In the genomic region with DNA sequence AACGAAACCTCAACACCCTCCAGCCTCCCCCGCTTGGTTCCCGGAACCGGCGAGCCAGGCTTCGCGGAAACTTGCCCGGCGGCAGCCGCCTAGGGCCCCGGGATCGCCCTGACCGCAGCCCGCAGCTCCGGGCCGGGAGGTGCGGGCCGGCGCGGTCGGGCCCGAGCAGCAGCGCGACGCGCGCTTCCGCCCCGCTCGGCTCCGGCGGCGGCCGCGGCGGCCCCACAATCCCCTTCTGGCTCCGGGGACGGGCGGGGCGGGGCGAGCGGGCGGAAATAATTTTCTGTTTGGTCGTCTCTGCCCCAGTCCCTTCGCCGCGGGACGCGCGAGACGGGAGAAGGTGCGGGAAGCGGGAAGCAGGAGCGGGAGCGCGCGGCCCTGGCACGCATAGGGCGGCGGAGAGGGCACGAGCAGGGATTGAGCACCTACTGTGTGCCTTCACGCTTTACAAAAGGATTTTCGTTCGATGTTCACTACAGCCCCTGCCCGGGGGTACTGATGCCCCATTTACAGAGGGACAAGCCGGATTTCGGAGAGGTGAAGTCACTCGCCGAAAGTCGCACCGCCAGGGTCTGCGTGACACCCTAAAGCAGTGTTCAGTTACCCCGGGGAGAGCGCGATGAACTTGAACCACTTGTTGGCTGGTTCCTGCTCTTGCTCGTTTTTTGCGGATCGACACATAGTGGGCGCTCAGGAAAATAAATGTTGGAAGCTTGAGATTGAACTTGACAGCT, we compare ENCODE assay signal across 1 cellular context.
TF ChIP-seq lines count a peak whose summit lies in the region.

No MANE protein-coding gene starts in this region.

TF ChIP-seq in GM12878, 131 proteins besides CTCF, POLR2A, EP300 and RAD21 (continues in another document):
- TF ChIP-seq CREM (IDR thresholded peaks at IDR 0.05; ENCODE audit: low read depth) (no peak), IRF4 (IDR thresholded peaks at IDR 0.05; ENCODE audit: low read depth, low read length) (no peak), FOXM1 (IDR thresholded peaks at IDR 0.05; ENCODE audit: low read depth, low read length) (no peak), SRF (IDR thresholded peaks at IDR 0.05; ENCODE audit: low read depth in 2 of 2, low read length in 2 of 2) (0 out of 4 replicates have a peak, but pooled peaks of 1 of the 2 experiments have one; percentile 29), CBFB (IDR thresholded peaks at IDR 0.05; ENCODE audit: low read depth) (no peak), GATAD2B (conservative IDR thresholded peaks at IDR 0.05; ENCODE audit: low read depth) (peak; percentile 96), SREBF1 (IDR thresholded peaks at IDR 0.05; ENCODE audit: low read length) (no peak), HDAC6 (IDR thresholded peaks at IDR 0.05; ENCODE audit: unreplicated experiment) (no peak), ZZZ3 (IDR thresholded peaks at IDR 0.05; ENCODE audit: control insufficient read depth, insufficient read length, low read depth) (no peak), SUZ12 (IDR thresholded peaks at IDR 0.05; ENCODE audit: unreplicated experiment) (no peak), BCL11A (IDR thresholded peaks at IDR 0.05; ENCODE audit: low read depth, low read length) (0 out of 2 replicates have a peak, but pooled peaks have one; percentile 13), TARDBP (IDR thresholded peaks at IDR 0.05; ENCODE audit: borderline replicate concordance) (no peak; the same call in 1 of the 2 replicates), MXI1 (IDR thresholded peaks at IDR 0.05; ENCODE audit: low read depth, low read length) (peak; percentile 48; the same call in 1 of the 2 replicates), CHD2 (IDR thresholded peaks at IDR 0.05; ENCODE audit: borderline replicate concordance, low read depth, low read length) (peak; percentile 92), ZNF217 (IDR thresholded peaks at IDR 0.05) (no peak; the same call in 1 of the 2 replicates), YBX1 (IDR thresholded peaks at IDR 0.05) (no peak), EGR1 (IDR thresholded peaks at IDR 0.05; ENCODE audit: borderline replicate concordance in 1 of 2, low read depth in 2 of 2, low read length in 2 of 2) (peak in 1 of 2 experiments; percentile 30; a peak in 1 of 3 replicates), EED (IDR thresholded peaks at IDR 0.05; ENCODE audit: low read depth) (peak; percentile 86), NRF1 (conservative IDR thresholded peaks at IDR 0.05; ENCODE audit: low read depth, low read length) (no peak), MEF2A (IDR thresholded peaks at IDR 0.05; ENCODE audit: insufficient read depth, low read depth, low read length) (0 out of 2 replicates have a peak, but pooled peaks have one; percentile 42), ETV6 (conservative IDR thresholded peaks at IDR 0.05 in 1 of 2, IDR thresholded peaks at IDR 0.05 in 1 of 2; ENCODE audit: borderline replicate concordance in 1 of 2, low read depth in 1 of 2) (no peak; a peak in 2 of 4 replicates), POU2F2 (IDR thresholded peaks at IDR 0.05; ENCODE audit: borderline replicate concordance, low read depth, low read length) (peak; percentile 60; the same call in 1 of the 3 replicates), MTA3 (IDR thresholded peaks at IDR 0.05; ENCODE audit: borderline replicate concordance, low read length) (no peak), KDM1A (IDR thresholded peaks at IDR 0.05; ENCODE audit: borderline replicate concordance) (no peak), TBL1XR1 (IDR thresholded peaks at IDR 0.05; ENCODE audit: low read depth, low read length) (peak; percentile 27; the same call in 1 of the 2 replicates)
- TF ChIP-seq, protein P1, sequence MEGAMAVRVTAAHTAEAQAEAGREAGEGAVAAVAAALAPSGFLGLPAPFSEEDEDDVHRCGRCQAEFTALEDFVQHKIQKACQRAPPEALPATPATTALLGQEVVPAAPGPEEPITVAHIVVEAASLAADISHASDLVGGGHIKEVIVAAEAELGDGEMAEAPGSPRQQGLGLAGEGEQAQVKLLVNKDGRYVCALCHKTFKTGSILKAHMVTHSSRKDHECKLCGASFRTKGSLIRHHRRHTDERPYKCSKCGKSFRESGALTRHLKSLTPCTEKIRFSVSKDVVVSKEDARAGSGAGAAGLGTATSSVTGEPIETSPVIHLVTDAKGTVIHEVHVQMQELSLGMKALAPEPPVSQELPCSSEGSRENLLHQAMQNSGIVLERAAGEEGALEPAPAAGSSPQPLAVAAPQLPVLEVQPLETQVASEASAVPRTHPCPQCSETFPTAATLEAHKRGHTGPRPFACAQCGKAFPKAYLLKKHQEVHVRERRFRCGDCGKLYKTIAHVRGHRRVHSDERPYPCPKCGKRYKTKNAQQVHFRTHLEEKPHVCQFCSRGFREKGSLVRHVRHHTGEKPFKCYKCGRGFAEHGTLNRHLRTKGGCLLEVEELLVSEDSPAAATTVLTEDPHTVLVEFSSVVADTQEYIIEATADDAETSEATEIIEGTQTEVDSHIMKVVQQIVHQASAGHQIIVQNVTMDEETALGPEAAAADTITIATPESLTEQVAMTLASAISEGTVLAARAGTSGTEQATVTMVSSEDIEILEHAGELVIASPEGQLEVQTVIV (IDR thresholded peaks at IDR 0.05; ENCODE audit: borderline replicate concordance, partially characterized antibody): no peak
- TF ChIP-seq, protein P2, sequence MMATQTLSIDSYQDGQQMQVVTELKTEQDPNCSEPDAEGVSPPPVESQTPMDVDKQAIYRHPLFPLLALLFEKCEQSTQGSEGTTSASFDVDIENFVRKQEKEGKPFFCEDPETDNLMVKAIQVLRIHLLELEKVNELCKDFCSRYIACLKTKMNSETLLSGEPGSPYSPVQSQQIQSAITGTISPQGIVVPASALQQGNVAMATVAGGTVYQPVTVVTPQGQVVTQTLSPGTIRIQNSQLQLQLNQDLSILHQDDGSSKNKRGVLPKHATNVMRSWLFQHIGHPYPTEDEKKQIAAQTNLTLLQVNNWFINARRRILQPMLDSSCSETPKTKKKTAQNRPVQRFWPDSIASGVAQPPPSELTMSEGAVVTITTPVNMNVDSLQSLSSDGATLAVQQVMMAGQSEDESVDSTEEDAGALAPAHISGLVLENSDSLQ (IDR thresholded peaks at IDR 0.05): no peak
- TF ChIP-seq, protein P3, sequence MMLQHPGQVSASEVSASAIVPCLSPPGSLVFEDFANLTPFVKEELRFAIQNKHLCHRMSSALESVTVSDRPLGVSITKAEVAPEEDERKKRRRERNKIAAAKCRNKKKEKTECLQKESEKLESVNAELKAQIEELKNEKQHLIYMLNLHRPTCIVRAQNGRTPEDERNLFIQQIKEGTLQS (IDR thresholded peaks at IDR 0.05; ENCODE audit: borderline replicate concordance, extremely low read depth, low read depth, low read length): no peak
- TF ChIP-seq, protein P4, sequence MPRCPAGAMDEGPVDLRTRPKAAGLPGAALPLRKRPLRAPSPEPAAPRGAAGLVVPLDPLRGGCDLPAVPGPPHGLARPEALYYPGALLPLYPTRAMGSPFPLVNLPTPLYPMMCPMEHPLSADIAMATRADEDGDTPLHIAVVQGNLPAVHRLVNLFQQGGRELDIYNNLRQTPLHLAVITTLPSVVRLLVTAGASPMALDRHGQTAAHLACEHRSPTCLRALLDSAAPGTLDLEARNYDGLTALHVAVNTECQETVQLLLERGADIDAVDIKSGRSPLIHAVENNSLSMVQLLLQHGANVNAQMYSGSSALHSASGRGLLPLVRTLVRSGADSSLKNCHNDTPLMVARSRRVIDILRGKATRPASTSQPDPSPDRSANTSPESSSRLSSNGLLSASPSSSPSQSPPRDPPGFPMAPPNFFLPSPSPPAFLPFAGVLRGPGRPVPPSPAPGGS (IDR thresholded peaks at IDR 0.05; ENCODE audit: borderline replicate concordance, insufficient read depth, low read depth, low read length, poor library complexity, severe bottlenecking): peak; percentile 46
- TF ChIP-seq, protein P5, sequence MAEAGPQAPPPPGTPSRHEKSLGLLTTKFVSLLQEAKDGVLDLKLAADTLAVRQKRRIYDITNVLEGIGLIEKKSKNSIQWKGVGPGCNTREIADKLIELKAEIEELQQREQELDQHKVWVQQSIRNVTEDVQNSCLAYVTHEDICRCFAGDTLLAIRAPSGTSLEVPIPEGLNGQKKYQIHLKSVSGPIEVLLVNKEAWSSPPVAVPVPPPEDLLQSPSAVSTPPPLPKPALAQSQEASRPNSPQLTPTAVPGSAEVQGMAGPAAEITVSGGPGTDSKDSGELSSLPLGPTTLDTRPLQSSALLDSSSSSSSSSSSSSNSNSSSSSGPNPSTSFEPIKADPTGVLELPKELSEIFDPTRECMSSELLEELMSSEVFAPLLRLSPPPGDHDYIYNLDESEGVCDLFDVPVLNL (IDR thresholded peaks at IDR 0.05; ENCODE audit: low read depth, low read length): peak; percentile 68
- TF ChIP-seq, protein P6, sequence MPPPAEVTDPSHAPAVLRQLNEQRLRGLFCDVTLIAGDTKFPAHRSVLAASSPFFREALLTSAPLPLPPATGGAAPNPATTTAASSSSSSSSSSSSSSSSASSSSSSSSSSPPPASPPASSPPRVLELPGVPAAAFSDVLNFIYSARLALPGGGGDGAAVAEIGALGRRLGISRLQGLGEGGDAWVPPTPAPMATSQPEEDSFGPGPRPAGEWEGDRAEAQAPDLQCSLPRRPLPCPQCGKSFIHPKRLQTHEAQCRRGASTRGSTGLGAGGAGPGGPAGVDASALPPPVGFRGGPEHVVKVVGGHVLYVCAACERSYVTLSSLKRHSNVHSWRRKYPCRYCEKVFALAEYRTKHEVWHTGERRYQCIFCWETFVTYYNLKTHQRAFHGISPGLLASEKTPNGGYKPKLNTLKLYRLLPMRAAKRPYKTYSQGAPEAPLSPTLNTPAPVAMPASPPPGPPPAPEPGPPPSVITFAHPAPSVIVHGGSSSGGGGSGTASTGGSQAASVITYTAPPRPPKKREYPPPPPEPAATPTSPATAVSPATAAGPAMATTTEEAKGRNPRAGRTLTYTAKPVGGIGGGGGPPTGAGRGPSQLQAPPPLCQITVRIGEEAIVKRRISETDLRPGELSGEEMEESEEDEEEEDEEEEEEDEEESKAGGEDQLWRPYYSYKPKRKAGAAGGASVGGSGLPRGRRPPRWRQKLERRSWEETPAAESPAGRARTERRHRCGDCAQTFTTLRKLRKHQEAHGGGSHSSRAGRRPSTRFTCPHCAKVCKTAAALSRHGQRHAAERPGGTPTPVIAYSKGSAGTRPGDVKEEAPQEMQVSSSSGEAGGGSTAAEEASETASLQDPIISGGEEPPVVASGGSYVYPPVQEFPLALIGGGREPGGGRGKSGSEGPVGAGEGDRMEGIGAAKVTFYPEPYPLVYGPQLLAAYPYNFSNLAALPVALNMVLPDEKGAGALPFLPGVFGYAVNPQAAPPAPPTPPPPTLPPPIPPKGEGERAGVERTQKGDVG (CRISPR knock-in tag; IDR thresholded peaks at IDR 0.05): no peak
- TF ChIP-seq, protein P7, sequence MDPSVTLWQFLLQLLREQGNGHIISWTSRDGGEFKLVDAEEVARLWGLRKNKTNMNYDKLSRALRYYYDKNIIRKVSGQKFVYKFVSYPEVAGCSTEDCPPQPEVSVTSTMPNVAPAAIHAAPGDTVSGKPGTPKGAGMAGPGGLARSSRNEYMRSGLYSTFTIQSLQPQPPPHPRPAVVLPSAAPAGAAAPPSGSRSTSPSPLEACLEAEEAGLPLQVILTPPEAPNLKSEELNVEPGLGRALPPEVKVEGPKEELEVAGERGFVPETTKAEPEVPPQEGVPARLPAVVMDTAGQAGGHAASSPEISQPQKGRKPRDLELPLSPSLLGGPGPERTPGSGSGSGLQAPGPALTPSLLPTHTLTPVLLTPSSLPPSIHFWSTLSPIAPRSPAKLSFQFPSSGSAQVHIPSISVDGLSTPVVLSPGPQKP (IDR thresholded peaks at IDR 0.05; ENCODE audit: low read depth, low read length): peak; percentile 47; the same call in 1 of the 2 replicates
- TF ChIP-seq, protein P8, sequence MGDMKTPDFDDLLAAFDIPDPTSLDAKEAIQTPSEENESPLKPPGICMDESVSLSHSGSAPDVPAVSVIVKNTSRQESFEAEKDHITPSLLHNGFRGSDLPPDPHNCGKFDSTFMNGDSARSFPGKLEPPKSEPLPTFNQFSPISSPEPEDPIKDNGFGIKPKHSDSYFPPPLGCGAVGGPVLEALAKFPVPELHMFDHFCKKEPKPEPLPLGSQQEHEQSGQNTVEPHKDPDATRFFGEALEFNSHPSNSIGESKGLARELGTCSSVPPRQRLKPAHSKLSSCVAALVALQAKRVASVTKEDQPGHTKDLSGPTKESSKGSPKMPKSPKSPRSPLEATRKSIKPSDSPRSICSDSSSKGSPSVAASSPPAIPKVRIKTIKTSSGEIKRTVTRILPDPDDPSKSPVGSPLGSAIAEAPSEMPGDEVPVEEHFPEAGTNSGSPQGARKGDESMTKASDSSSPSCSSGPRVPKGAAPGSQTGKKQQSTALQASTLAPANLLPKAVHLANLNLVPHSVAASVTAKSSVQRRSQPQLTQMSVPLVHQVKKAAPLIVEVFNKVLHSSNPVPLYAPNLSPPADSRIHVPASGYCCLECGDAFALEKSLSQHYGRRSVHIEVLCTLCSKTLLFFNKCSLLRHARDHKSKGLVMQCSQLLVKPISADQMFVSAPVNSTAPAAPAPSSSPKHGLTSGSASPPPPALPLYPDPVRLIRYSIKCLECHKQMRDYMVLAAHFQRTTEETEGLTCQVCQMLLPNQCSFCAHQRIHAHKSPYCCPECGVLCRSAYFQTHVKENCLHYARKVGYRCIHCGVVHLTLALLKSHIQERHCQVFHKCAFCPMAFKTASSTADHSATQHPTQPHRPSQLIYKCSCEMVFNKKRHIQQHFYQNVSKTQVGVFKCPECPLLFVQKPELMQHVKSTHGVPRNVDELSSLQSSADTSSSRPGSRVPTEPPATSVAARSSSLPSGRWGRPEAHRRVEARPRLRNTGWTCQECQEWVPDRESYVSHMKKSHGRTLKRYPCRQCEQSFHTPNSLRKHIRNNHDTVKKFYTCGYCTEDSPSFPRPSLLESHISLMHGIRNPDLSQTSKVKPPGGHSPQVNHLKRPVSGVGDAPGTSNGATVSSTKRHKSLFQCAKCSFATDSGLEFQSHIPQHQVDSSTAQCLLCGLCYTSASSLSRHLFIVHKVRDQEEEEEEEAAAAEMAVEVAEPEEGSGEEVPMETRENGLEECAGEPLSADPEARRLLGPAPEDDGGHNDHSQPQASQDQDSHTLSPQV (IDR thresholded peaks at IDR 0.05): 0 out of 2 replicates have a peak, but pooled peaks have one; percentile 25
- TF ChIP-seq, protein P9, sequence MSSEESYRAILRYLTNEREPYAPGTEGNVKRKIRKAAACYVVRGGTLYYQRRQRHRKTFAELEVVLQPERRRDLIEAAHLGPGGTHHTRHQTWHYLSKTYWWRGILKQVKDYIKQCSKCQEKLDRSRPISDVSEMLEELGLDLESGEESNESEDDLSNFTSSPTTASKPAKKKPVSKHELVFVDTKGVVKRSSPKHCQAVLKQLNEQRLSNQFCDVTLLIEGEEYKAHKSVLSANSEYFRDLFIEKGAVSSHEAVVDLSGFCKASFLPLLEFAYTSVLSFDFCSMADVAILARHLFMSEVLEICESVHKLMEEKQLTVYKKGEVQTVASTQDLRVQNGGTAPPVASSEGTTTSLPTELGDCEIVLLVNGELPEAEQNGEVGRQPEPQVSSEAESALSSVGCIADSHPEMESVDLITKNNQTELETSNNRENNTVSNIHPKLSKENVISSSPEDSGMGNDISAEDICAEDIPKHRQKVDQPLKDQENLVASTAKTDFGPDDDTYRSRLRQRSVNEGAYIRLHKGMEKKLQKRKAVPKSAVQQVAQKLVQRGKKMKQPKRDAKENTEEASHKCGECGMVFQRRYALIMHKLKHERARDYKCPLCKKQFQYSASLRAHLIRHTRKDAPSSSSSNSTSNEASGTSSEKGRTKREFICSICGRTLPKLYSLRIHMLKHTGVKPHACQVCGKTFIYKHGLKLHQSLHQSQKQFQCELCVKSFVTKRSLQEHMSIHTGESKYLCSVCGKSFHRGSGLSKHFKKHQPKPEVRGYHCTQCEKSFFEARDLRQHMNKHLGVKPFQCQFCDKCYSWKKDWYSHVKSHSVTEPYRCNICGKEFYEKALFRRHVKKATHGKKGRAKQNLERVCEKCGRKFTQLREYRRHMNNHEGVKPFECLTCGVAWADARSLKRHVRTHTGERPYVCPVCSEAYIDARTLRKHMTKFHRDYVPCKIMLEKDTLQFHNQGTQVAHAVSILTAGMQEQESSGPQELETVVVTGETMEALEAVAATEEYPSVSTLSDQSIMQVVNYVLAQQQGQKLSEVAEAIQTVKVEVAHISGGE (CRISPR knock-in tag; IDR thresholded peaks at IDR 0.05): no peak
